ENCODE assay signal across 9 cellular contexts in genomic region chr17:67421869-67422273, GRCh38. TPM values are rescaled to one million over a fixed set of nuclear protein-coding genes. Genes with fewer than 3 reads are reported as not detected.
DNase-seq lines count a peak whose midpoint lies in the region; ATAC-seq and TF ChIP-seq lines count a peak whose summit lies in the region.
"Had no signal": no experiment of that assay in that cellular context is flagged by ENCODE, and none has a peak within 500 bp of the region (broad histone marks: within the 10 kb centered on the region; RNA-seq: fewer than 3 reads in every experiment).

No MANE protein-coding gene starts in this region.

- no peaks in the 10 kb centered on the region for H3K27me3 Mint-ChIP-seq in activated T-helper 17 cell treated with anti-CD3 and anti-CD28 coated beads, Interleukin-2, amount 50 U/mL, for 72 hours

- TF ChIP-seq CTCF in right atrium auricular region (IDR thresholded peaks at IDR 0.05) = no peak

- peaks cover 39% of the 10 kb centered on the region for H3K4me1 Mint-ChIP-seq in activated T-helper 17 cell treated with anti-CD3 and anti-CD28 coated beads, Interleukin-2, amount 50 U/mL, for 72 hours

- peak; percentile 95 for ATAC-seq in activated T-helper 17 cell treated with anti-CD3 and anti-CD28 coated beads, Interleukin-2, amount 50 U/mL, for 72 hours (replicated peaks)
- ATAC-seq in HG03342 (IDR thresholded peaks at IDR 0.05; ENCODE audit: unreplicated experiment) (no peak), GM18868 (IDR thresholded peaks at IDR 0.05; ENCODE audit: unreplicated experiment) (no peak)

- peak overlapping the region; percentile 71 to 74 for H3K27ac ChIP-seq in right atrium auricular region
- H3K27ac ChIP-seq: KMS-11 had no signal

- peak overlapping the region; percentile 73 for H3K27ac Mint-ChIP-seq in activated T-helper 17 cell treated with anti-CD3 and anti-CD28 coated beads, Interleukin-2, amount 50 U/mL, for 72 hours

- H3K36me3 ChIP-seq in right atrium auricular region = no peaks in the 10 kb centered on the region

- H3K9me3 ChIP-seq in right atrium auricular region = no peaks in the 10 kb centered on the region

- H3K36me3 Mint-ChIP-seq in activated T-helper 17 cell treated with anti-CD3 and anti-CD28 coated beads, Interleukin-2, amount 50 U/mL, for 72 hours (ENCODE audit: low read depth) = peaks cover 5% of the 10 kb centered on the region

- H3K4me1 ChIP-seq in right atrium auricular region = peaks cover 0 to 7% of the 10 kb centered on the region in 2 donors

- DNase-seq in ELR (ENCODE audit: low read depth) = peak; percentile 100
- DNase-seq in NCI-H2029 treated with DMSO at 0.1 percent for 48 hours (lab: John Stamatoyannopoulos, UW) = peak; percentile 27
- DNase-seq in right atrium auricular region (ENCODE audit: low spot score) = no peak
- peak; percentile 57 for DNase-seq in stimulated activated CD8-positive, alpha-beta memory T cell treated with anti-CD3 and anti-CD28 coated beads, Interleukin-4, amount 100 ng/mL, for 48 hours
- no peak for DNase-seq in DMS 273 (lab: John Stamatoyannopoulos, UW; ENCODE audit: unreplicated experiment)

- H3K4me3 ChIP-seq in right atrium auricular region = no peak overlapping the region

- no peaks in the 10 kb centered on the region for H3K27me3 ChIP-seq in right atrium auricular region

- peak overlapping the region; percentile 57 for H3K4me3 Mint-ChIP-seq in activated T-helper 17 cell treated with anti-CD3 and anti-CD28 coated beads, Interleukin-2, amount 50 U/mL, for 72 hours

- no peaks in the 10 kb centered on the region for H3K9me3 Mint-ChIP-seq in activated T-helper 17 cell treated with anti-CD3 and anti-CD28 coated beads, Interleukin-2, amount 50 U/mL, for 72 hours

RNA-seq across cellular contexts. Expression of gene PITPNC1, which starts 44.8 kb away (rescaled TPM):
- 10 to 100 TPM; 43.0 to 45.4 TPM for total RNA-seq in activated T-helper 17 cell treated with anti-CD3 and anti-CD28 coated beads, Interleukin-2, amount 50 U/mL, for 72 hours
- 10 to 100 TPM; 12.5 to 18.1 TPM for total RNA-seq in right atrium auricular region

RNA-seq across cellular contexts. Expression of gene PSMD12, which starts 55.5 kb away (rescaled TPM):
- 100 to 1,000 TPM in 1 of 2 donors, 10 to 100 TPM in 1; 83.0 to 112 TPM for total RNA-seq in activated T-helper 17 cell treated with anti-CD3 and anti-CD28 coated beads, Interleukin-2, amount 50 U/mL, for 72 hours
- 10 to 100 TPM; 20.0 to 31.1 TPM for total RNA-seq in right atrium auricular region

Comparison
In these comparisons a context has a peak if more than half of its experiments do, and no peak if none do; other contexts are left out.
1. DNase-seq: peak in ELR (single experiment), NCI-H2029 treated with DMSO at 0.1 percent for 48 hours (single experiment) and stimulated activated CD8-positive, alpha-beta memory T cell treated with anti-CD3 and anti-CD28 coated beads, Interleukin-4, amount 100 ng/mL, for 48 hours (single experiment); none in right atrium auricular region (single experiment) and DMS 273 (single experiment).